Comparison of ENCODE assay signal across 1 cellular context in genomic region chr5:25851301-25851700, GRCh38.
TF ChIP-seq lines count a peak whose summit lies in the region.

No MANE protein-coding gene starts in this region.

TF ChIP-seq in A549, 52 proteins besides CTCF, POLR2A, EP300 and RAD21 (continued from another document):
- TF ChIP-seq REST (IDR thresholded peaks at IDR 0.05) (no peak), CBX8 (IDR thresholded peaks at IDR 0.05) (no peak), SREBF2 (IDR thresholded peaks at IDR 0.05) (no peak), ELK1 (IDR thresholded peaks at IDR 0.05; ENCODE audit: low read depth, low read length) (no peak), KDM5A (IDR thresholded peaks at IDR 0.05) (no peak), ZNF302 (CRISPR knock-in tag; IDR thresholded peaks at IDR 0.05) (no peak), POLR2AphosphoS2 (conservative IDR thresholded peaks at IDR 0.05; ENCODE audit: low read length) (no peak), RARB (CRISPR knock-in tag; IDR thresholded peaks at IDR 0.05) (no peak)
TF ChIP-seq in A549: peak in this region for 0.
